In genomic region chr6:43477235-43478007, GRCh38 we compare ENCODE assay signal across 8 cellular contexts. TPM values are rescaled to one million over a fixed set of nuclear protein-coding genes. Genes with fewer than 3 reads are reported as not detected.
DNase-seq lines count a peak whose midpoint lies in the region; ATAC-seq and TF ChIP-seq lines count a peak whose summit lies in the region.

TSS of gene TJAP1 (plus strand) at chr6:43477570. CDS start at chr6:43499002, 21,432 bp downstream.

- H3K4me1 Mint-ChIP-seq in IgD-negative memory B cell, result peaks cover 23 to 38% (median 23%) of the 10 kb centered on the region in 3 donors

- H2AFZ ChIP-seq in PC-3 (ENCODE audit: low read length), result peak within 1 kb of the TSS; percentile 86

- CTCF ChIA-PET in PC-3 (lab: Charles Lee), result no interaction called here

- BruUV-seq in PC-3 (replicated peaks; lab: Mats Ljungman, UMichigan), result no TSS peak

- H4K20me1 ChIP-seq in PC-3 (ENCODE audit: low read length), result no peaks in the 10 kb centered on the region

- H3K27ac ChIP-seq in PC-3 (ENCODE audit: low read length), result 0 out of 2 replicates have a peak within 1 kb of the TSS, but pooled peaks have one; percentile 15
- peak within 1 kb of the TSS; percentile 43 to 58 for H3K27ac ChIP-seq in mucosa of rectum (ENCODE audit: low read depth in 2 of 2, low read length in 2 of 2)

- H3K4me1 ChIP-seq in PC-3 (ENCODE audit: insufficient read depth, low read length) (peaks cover 41% of the 10 kb centered on the region), mucosa of rectum (ENCODE audit: control insufficient read depth in 2 of 2, insufficient read depth in 2 of 2, low read length in 2 of 2) (peaks cover 8 to 11% of the 10 kb centered on the region in 2 donors)

- peak; percentile 47 for TF ChIP-seq POLR2A in erythroblast (IDR thresholded peaks at IDR 0.05; ENCODE audit: low read length)

- H3K79me2 ChIP-seq in PC-3 (ENCODE audit: low read length), result peaks cover 45% of the 10 kb centered on the region

- no peaks in the 10 kb centered on the region for H3K27me3 Mint-ChIP-seq in IgD-negative memory B cell

- DNase-seq in COLO829 (ENCODE audit: low spot score) (peak; percentile 93), PC-3 (peak; percentile 89), erythroblast (lab: John Stamatoyannopoulos, UW) (peak; percentile 88 to 92)
- peak; percentile 99 for DNase-seq in activated T-cell treated with anti-CD3 and anti-CD28 coated beads, Interleukin-2, amount 50 U/mL, for 1 hour
- DNase-seq in stimulated activated CD8-positive, alpha-beta memory T cell treated with anti-CD3 and anti-CD28 coated beads, Interleukin-4, amount 100 ng/mL, for 4 hours (ENCODE audit: low read depth in 2 of 2, low spot score in 1 of 2), result peak; percentile 93 to 98

- H3K4me2 ChIP-seq in PC-3 (ENCODE audit: low read length), result peak within 1 kb of the TSS; percentile 94

- H3K9ac ChIP-seq in PC-3 (ENCODE audit: low read length), result peak within 1 kb of the TSS; percentile 95
- peak within 1 kb of the TSS; percentile 67 to 85 for H3K9ac ChIP-seq in mucosa of rectum (ENCODE audit: low read depth in 1 of 2, low read length in 2 of 2)

- H3K9me2 ChIP-seq in PC-3 (replicated peaks; ENCODE audit: low read length), result no peaks in the 10 kb centered on the region

- H3K27me3 ChIP-seq in PC-3 (ENCODE audit: low read length) (no peaks in the 10 kb centered on the region), mucosa of rectum (ENCODE audit: control insufficient read depth in 2 of 2, insufficient read depth in 2 of 2, low read length in 2 of 2) (no peaks in the 10 kb centered on the region)

- ATAC-seq in GM21381 (IDR thresholded peaks at IDR 0.05; ENCODE audit: unreplicated experiment), result peak; percentile 93
- peak; percentile 87 for ATAC-seq in PC-3

- POLR2A ChIA-PET in PC-3 (lab: Charles Lee; ENCODE audit: unreplicated experiment), result no interaction called here

- intact Hi-C loops in PC-3 (cut with micrococcal nuclease), result loop anchor here (2.0 kb wide), 1 partner anchor 21 kb away; no protein-coding TSS in a partner anchor

- H3K4me3 ChIP-seq in PC-3 (ENCODE audit: low read length) (peak within 1 kb of the TSS; percentile 90), mucosa of rectum (ENCODE audit: low read length in 2 of 2) (peak within 1 kb of the TSS; percentile 76 to 83)

- H3K9me3 ChIP-seq in PC-3 (ENCODE audit: low read length) (no peaks in the 10 kb centered on the region), mucosa of rectum (ENCODE audit: control insufficient read depth in 2 of 2, low read length in 2 of 2) (no peaks in the 10 kb centered on the region)

- TF ChIP-seq CTCF in PC-3 (conservative IDR thresholded peaks at IDR 0.05; ENCODE audit: low read depth, low read length), result no peak

- no peaks in the 10 kb centered on the region for H3K9me3 Mint-ChIP-seq in IgD-negative memory B cell

- H3K27ac Mint-ChIP-seq in IgD-negative memory B cell, result peak within 1 kb of the TSS; percentile 90 to 99 (median 94)

- no peaks in the 10 kb centered on the region for H3K36me3 ChIP-seq in PC-3 (ENCODE audit: low read depth, low read length)
- H3K36me3 ChIP-seq in mucosa of rectum (ENCODE audit: control insufficient read depth in 2 of 2, insufficient read depth in 2 of 2, low read length in 2 of 2), result no peaks in the 10 kb centered on the region

- peak within 1 kb of the TSS; percentile 90 to 99 (median 95) for H3K4me3 Mint-ChIP-seq in IgD-negative memory B cell

- no peaks in the 10 kb centered on the region for H3K36me3 Mint-ChIP-seq in IgD-negative memory B cell

- H3F3A ChIP-seq in PC-3 (ENCODE audit: low read length, unreplicated experiment), result no peaks in the 10 kb centered on the region

RNA-seq across cellular contexts. Expression of gene TJAP1, which starts in this region (rescaled TPM):
- polyA plus RNA-seq in IgD-negative memory B cell, result 9.2 TPM
- total RNA-seq in PC-3 (2014; rRNA removed), result 28.5 and 40.0 TPM in 2 replicates

Comparison
In these comparisons a context has a peak if more than half of its experiments do, and no peak if none do; other contexts are left out.
1. Peak in every context shown above with its lines: DNase-seq, ATAC-seq, H3K4me3 ChIP-seq and H3K27ac ChIP-seq.